In the genomic region with DNA sequence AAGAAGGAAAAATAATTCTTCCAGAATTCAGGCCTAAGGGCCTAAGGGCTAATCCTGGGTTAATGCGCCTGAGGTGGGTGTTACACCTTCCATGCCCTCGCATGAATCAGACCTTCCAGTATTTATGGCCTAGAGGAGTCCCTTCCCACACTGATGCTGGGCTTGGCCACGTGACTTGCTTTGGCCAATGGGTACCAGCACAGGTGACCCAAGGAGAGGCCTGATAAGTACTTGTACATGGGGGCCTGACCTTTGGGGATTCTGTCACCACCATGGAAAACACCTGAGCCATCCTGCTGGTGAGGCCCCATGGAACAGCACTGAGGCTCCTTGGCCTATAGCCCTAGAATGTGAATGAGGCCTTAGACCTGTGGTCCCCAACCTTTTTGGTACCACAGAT, we compare ENCODE assay signal across 23 cellular contexts.
DNase-seq lines count a peak whose midpoint lies in the region; ATAC-seq, FAIRE-seq and TF ChIP-seq lines count a peak whose summit lies in the region.
"Had no signal": no experiment of that assay in that cellular context is flagged by ENCODE, and none has a peak within 500 bp of the region (broad histone marks: within the 10 kb centered on the region; RNA-seq: fewer than 3 reads in every experiment).

No MANE protein-coding gene starts in this region.

- no peaks in the 10 kb centered on the region for H4K20me1 ChIP-seq in K562 (replicated peaks; ENCODE audit: control insufficient read depth, insufficient read depth, low read length)
- H4K20me1 ChIP-seq: BLaER1 treated with 17β-estradiol and CSF1 and Interleukin-3, amounts not matched to agents 10 nM and 100 nM had no signal

- TF ChIP-seq EP300 in K562 (IDR thresholded peaks at IDR 0.05; ENCODE audit: low read length) = no peak

- no peak overlapping the region for H3K27ac Mint-ChIP-seq in activated naive CD8-positive, alpha-beta T cell treated with anti-CD3 and anti-CD28 coated beads, Interleukin-2, amount 50 U/mL, for 24 hours
- H3K27ac Mint-ChIP-seq in activated naive CD8-positive, alpha-beta T cell treated with anti-CD3 and anti-CD28 coated beads for 36 hours = no peak overlapping the region
- H3K27ac Mint-ChIP-seq: CD4-positive, alpha-beta T cell; HFFc6 had no signal

- TF ChIP-seq RAD21 in K562 (CRISPR knock-in tag; conservative IDR thresholded peaks at IDR 0.05 in 1 of 2, IDR thresholded peaks at IDR 0.05 in 1 of 2) = no peak

- no peak for TF ChIP-seq CTCF in K562 (IDR thresholded peaks at IDR 0.05 in 2 of 3, conservative IDR thresholded peaks at IDR 0.05 in 1 of 3; ENCODE audit: insufficient read depth in 2 of 3, low read depth in 1 of 3, low read length in 3 of 3)

- no peaks in the 10 kb centered on the region for H3K27me3 Mint-ChIP-seq in activated naive CD8-positive, alpha-beta T cell treated with anti-CD3 and anti-CD28 coated beads, Interleukin-2, amount 50 U/mL, for 24 hours
- peaks cover 4% of the 10 kb centered on the region for H3K27me3 Mint-ChIP-seq in activated naive CD8-positive, alpha-beta T cell treated with anti-CD3 and anti-CD28 coated beads for 36 hours
- H3K27me3 Mint-ChIP-seq: CD4-positive, alpha-beta T cell had no signal

- no peak overlapping the region for H3K4me2 ChIP-seq in K562 (ENCODE audit: insufficient read depth, low read length)
- H3K4me2 ChIP-seq: A549; BLaER1 treated with 17β-estradiol and CSF1 and Interleukin-3, amounts not matched to agents 10 nM and 100 nM had no signal

- no peaks in the 10 kb centered on the region for H3K79me2 ChIP-seq in K562 (ENCODE audit: control insufficient read depth, insufficient read depth, low read length)

- no peak overlapping the region for H2AFZ ChIP-seq in K562 (ENCODE audit: low read depth, low read length)

- no peaks in the 10 kb centered on the region for H3K36me3 ChIP-seq in K562 (ENCODE audit: control insufficient read depth, insufficient read depth, low read length)
- H3K36me3 ChIP-seq: BE2C; BLaER1 treated with 17β-estradiol and CSF1 and Interleukin-3, amounts not matched to agents 10 nM and 100 nM; HAP-1 had no signal

- H3K9me3 Mint-ChIP-seq in activated naive CD8-positive, alpha-beta T cell treated with anti-CD3 and anti-CD28 coated beads, Interleukin-2, amount 50 U/mL, for 24 hours = no peaks in the 10 kb centered on the region
- no peaks in the 10 kb centered on the region for H3K9me3 Mint-ChIP-seq in activated naive CD8-positive, alpha-beta T cell treated with anti-CD3 and anti-CD28 coated beads for 36 hours
- H3K9me3 Mint-ChIP-seq: CD4-positive, alpha-beta T cell; HFFc6 had no signal

- no peak for DNase-seq in activated naive CD8-positive, alpha-beta T cell treated with anti-CD3 and anti-CD28 coated beads, Interleukin-2, amount 50 U/mL, for 24 hours
- no peak for DNase-seq in activated naive CD8-positive, alpha-beta T cell treated with anti-CD3 and anti-CD28 coated beads for 36 hours
- DNase-seq in M059J (ENCODE audit: low read depth) (peak; percentile 19), K562 (ENCODE audit: extremely low read depth in 1 of 4, low spot score in 3 of 4) (no peak), NCI-H510A treated with DMSO at 0.1 percent for 48 hours (lab: John Stamatoyannopoulos, UW) (no peak), putamen (ENCODE audit: low spot score) (no peak)
- DNase-seq: 8988T; ACHN; AML-193; BE2C; CD4-positive, alpha-beta T cell; CD8-positive, alpha-beta memory T cell; DMS 273 treated with DMSO at 0.1 percent for 48 hours; DMS79 treated with DMSO at 0.1 percent for 48 hours; GF-D8; GOT3; HFFc6 had no signal

- ATAC-seq in activated naive CD8-positive, alpha-beta T cell treated with anti-CD3 and anti-CD28 coated beads, Interleukin-2, amount 50 U/mL, for 24 hours = peak; percentile 30
- no peak for ATAC-seq in K562
- ATAC-seq: A549 had no signal

- H3K4me3 Mint-ChIP-seq in activated naive CD8-positive, alpha-beta T cell treated with anti-CD3 and anti-CD28 coated beads, Interleukin-2, amount 50 U/mL, for 24 hours = no peak overlapping the region
- H3K4me3 Mint-ChIP-seq in activated naive CD8-positive, alpha-beta T cell treated with anti-CD3 and anti-CD28 coated beads for 36 hours = no peak overlapping the region
- H3K4me3 Mint-ChIP-seq: CD14-positive monocyte; CD4-positive, alpha-beta T cell; CD8-positive, alpha-beta memory T cell; HFFc6 had no signal

- H3K27ac ChIP-seq in K562 (ENCODE audit: extremely low read depth, low read depth, low read length) = no peak overlapping the region
- H3K27ac ChIP-seq: A549; BLaER1 treated with 17β-estradiol and CSF1 and Interleukin-3, amounts not matched to agents 10 nM and 100 nM had no signal

- no peak for TF ChIP-seq POLR2A in K562 (conservative IDR thresholded peaks at IDR 0.05)

- no peaks in the 10 kb centered on the region for H3K9me3 ChIP-seq in K562 (replicated peaks; ENCODE audit: control insufficient read depth, insufficient read depth, low read depth, low read length)
- H3K9me3 ChIP-seq: A549, BE2C, HAP-1 had no signal

- no peak for FAIRE-seq in K562 (lab: Jason Lieb, UNC)
- FAIRE-seq: A549, GM12892, H54 had no signal

- 16% methylated on average over 3 of the region's 3 CpGs for WGBS in K562 (ENCODE audit: insufficient coverage, low coverage, missing lambda C conversion rate)

- intact Hi-C loops in K562 (cut with micrococcal nuclease) = no loop called here

- H3K4me1 ChIP-seq in K562 (replicated peaks in 1 of 2; ENCODE audit: control insufficient read depth in 2 of 2, insufficient read depth in 2 of 2, low read length in 2 of 2) = no peaks in the 10 kb centered on the region; a peak in 1 of 5 replicates
- H3K4me1 ChIP-seq: BE2C had no signal

- peaks cover 5% of the 10 kb centered on the region for H3K4me1 Mint-ChIP-seq in activated naive CD8-positive, alpha-beta T cell treated with anti-CD3 and anti-CD28 coated beads, Interleukin-2, amount 50 U/mL, for 24 hours
- H3K4me1 Mint-ChIP-seq in activated naive CD8-positive, alpha-beta T cell treated with anti-CD3 and anti-CD28 coated beads for 36 hours = peaks cover 3% of the 10 kb centered on the region
- H3K4me1 Mint-ChIP-seq: CD8-positive, alpha-beta memory T cell had no signal

- CTCF ChIA-PET in K562 (lab: Yijun Ruan, JAX; ENCODE audit: low intra/inter-chr PET ratio) = interaction anchor here (0.7 kb wide), 1 partner anchor 160 kb away, joined by 3 read pairs; no protein-coding TSS in a partner anchor

- H3K36me3 Mint-ChIP-seq in activated naive CD8-positive, alpha-beta T cell treated with anti-CD3 and anti-CD28 coated beads, Interleukin-2, amount 50 U/mL, for 24 hours (ENCODE audit: low read depth) = no peaks in the 10 kb centered on the region
- H3K36me3 Mint-ChIP-seq in activated naive CD8-positive, alpha-beta T cell treated with anti-CD3 and anti-CD28 coated beads for 36 hours = no peaks in the 10 kb centered on the region
- H3K36me3 Mint-ChIP-seq: CD14-positive monocyte; CD8-positive, alpha-beta memory T cell had no signal

- no peak overlapping the region for H3K9ac ChIP-seq in K562 (ENCODE audit: insufficient read depth in 1 of 2, low read depth in 2 of 2, low read length in 2 of 2)
- H3K9ac ChIP-seq: BLaER1 treated with 17β-estradiol and CSF1 and Interleukin-3, amounts not matched to agents 10 nM and 100 nM had no signal

- H3K27me3 ChIP-seq in K562 (ENCODE audit: control insufficient read depth in 2 of 2, insufficient read depth in 2 of 2, low read length in 2 of 2) = no peaks in the 10 kb centered on the region; a peak in 1 of 5 replicates
- H3K27me3 ChIP-seq: BE2C; BLaER1 treated with 17β-estradiol and CSF1 and Interleukin-3, amounts not matched to agents 10 nM and 100 nM had no signal

- H3K9me1 ChIP-seq in K562 (ENCODE audit: control insufficient read depth, insufficient read depth, low read length) = no peaks in the 10 kb centered on the region

- in situ Hi-C loops in K562 (cut with MboI) = no loop called here

- POLR2A ChIA-PET in K562 (lab: Yijun Ruan, JAX) = no interaction called here

- BruUV-seq in K562 (replicated peaks; lab: Mats Ljungman, UMichigan) = no TSS peak

- no peak overlapping the region for H3K4me3 ChIP-seq in K562
- H3K4me3 ChIP-seq: A549; BLaER1 treated with 17β-estradiol and CSF1 and Interleukin-3, amounts not matched to agents 10 nM and 100 nM; HAP-1 had no signal

TF ChIP-seq in K562, 482 proteins besides CTCF, POLR2A, EP300 and RAD21:
- TF ChIP-seq GABPB2 (CRISPR knock-in tag; conservative IDR thresholded peaks at IDR 0.05) (no peak), RAD51 (IDR thresholded peaks at IDR 0.05; ENCODE audit: borderline replicate concordance, low read depth) (peak; percentile 38; the same call in 1 of the 2 replicates)
- TF ChIP-seq, protein P1, sequence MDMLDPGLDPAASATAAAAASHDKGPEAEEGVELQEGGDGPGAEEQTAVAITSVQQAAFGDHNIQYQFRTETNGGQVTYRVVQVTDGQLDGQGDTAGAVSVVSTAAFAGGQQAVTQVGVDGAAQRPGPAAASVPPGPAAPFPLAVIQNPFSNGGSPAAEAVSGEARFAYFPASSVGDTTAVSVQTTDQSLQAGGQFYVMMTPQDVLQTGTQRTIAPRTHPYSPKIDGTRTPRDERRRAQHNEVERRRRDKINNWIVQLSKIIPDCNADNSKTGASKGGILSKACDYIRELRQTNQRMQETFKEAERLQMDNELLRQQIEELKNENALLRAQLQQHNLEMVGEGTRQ (CRISPR knock-in tag; IDR thresholded peaks at IDR 0.05) = peak; percentile 28; the same call in 1 of the 2 replicates
- TF ChIP-seq, protein P2, sequence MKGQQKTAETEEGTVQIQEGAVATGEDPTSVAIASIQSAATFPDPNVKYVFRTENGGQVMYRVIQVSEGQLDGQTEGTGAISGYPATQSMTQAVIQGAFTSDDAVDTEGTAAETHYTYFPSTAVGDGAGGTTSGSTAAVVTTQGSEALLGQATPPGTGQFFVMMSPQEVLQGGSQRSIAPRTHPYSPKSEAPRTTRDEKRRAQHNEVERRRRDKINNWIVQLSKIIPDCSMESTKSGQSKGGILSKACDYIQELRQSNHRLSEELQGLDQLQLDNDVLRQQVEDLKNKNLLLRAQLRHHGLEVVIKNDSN (CRISPR knock-in tag; IDR thresholded peaks at IDR 0.05) = peak; percentile 53; the same call in 1 of the 2 replicates
TF ChIP-seq in K562: peak in this region for 3.
